In the genomic region with DNA sequence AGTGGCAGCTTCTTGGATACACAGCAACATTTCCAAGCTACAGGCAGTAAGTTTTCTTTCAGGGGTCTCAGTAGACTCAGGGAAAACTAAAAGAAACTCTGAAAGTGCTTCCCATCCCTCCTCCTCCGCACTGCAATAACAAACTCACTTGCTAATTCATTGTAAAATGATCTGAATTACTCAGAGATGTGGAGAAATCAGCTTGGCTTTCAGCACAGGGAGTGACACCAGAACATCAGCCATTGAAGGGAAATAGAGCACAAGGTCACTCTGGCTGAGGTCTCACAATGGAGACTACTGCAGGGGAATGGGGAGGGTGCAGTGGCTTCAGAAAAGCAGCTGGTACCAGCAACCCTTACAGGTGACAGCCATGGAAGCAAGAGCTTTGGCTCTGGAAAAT, we compare ENCODE assay signal across 15 cellular contexts.
DNase-seq lines count a peak whose midpoint lies in the region; ATAC-seq and TF ChIP-seq lines count a peak whose summit lies in the region.
"Had no signal": no experiment of that assay in that cellular context is flagged by ENCODE, and none has a peak within 500 bp of the region (broad histone marks: within the 10 kb centered on the region; RNA-seq: fewer than 3 reads in every experiment).

No MANE protein-coding gene starts in this region.

- peak; percentile 21 for DNase-seq in astrocyte of the hippocampus (ENCODE audit: low read depth, low spot score)
- DNase-seq in foreskin fibroblast = peak; percentile 56 to 69
- DNase-seq in ovary = peak in 1 of 5 donors; percentile 38
- no peak for DNase-seq in upper lobe of left lung
- DNase-seq in MV-4-11 (lab: John Stamatoyannopoulos, UW) = no peak
- no peak for DNase-seq in naive thymus-derived CD8-positive, alpha-beta T cell
- DNase-seq in T-helper 2 cell = no peak
- DNase-seq in activated naive CD4-positive, alpha-beta T cell treated with Interleukin-2 at 50 U/mL for 16 hours = no peak
- DNase-seq: erythroblast, H9, NCI-H2171 treated with DMSO at 0.1 percent for 48 hours, T-helper 9 cell had no signal

- WGBS in ovary, 3 donors = 90 to 100% (median 91%) methylated on average over 1 of the region's 1 CpG
- WGBS in upper lobe of left lung, 2 donors = 85 to 87% methylated on average over 1 of the region's 1 CpG

- TF ChIP-seq EP300 in ovary (IDR thresholded peaks at IDR 0.05) (no peak), upper lobe of left lung (IDR thresholded peaks at IDR 0.05) (no peak)

- H3K9me3 ChIP-seq in ovary (no peaks in the 10 kb centered on the region), upper lobe of left lung (no peaks in the 10 kb centered on the region)

- no peaks in the 10 kb centered on the region for H3K36me3 ChIP-seq in ovary
- H3K36me3 ChIP-seq in upper lobe of left lung = no peaks in the 10 kb centered on the region

- H3K27me3 ChIP-seq in ovary (no peaks in the 10 kb centered on the region), upper lobe of left lung (no peaks in the 10 kb centered on the region)

- H3K4me3 ChIP-seq in foreskin fibroblast (ENCODE audit: low read depth in 1 of 2, low read length in 2 of 2) (no peak overlapping the region), ovary (no peak overlapping the region), upper lobe of left lung (no peak overlapping the region)

- H3K4me1 ChIP-seq in ovary (ENCODE audit: insufficient read depth) (peaks cover 20% of the 10 kb centered on the region), upper lobe of left lung (peaks cover 35 to 49% (median 43%) of the 10 kb centered on the region in 4 donors)

- H3K4me3 Mint-ChIP-seq in naive thymus-derived CD8-positive, alpha-beta T cell = no peak overlapping the region
- H3K4me3 Mint-ChIP-seq: H9 had no signal

- H3K27ac ChIP-seq in ovary (peak overlapping the region; percentile 56 to 80), upper lobe of left lung (peak overlapping the region; percentile 83 to 91 (median 86))
- H3K27ac ChIP-seq: KMS-11 had no signal

- intact Hi-C loops in ovary (cut with DNase I) = loop anchor here in 1 of 4 donors (10.0 kb wide), 1 partner anchor 92 kb away; no protein-coding TSS in a partner anchor

- peak in 1 of 2 donors; percentile 41 for ATAC-seq in upper lobe of left lung (ENCODE audit: low FRiP score in 2 of 2)
- ATAC-seq in naive thymus-derived CD8-positive, alpha-beta T cell = no peak
- ATAC-seq: Panc1 had no signal

- peaks cover 0 to 4% (median 0%) of the 10 kb centered on the region in 5 donors for H3K27me3 Mint-ChIP-seq in naive thymus-derived CD8-positive, alpha-beta T cell

- no peaks in the 10 kb centered on the region for H3K36me3 Mint-ChIP-seq in naive thymus-derived CD8-positive, alpha-beta T cell

- peak overlapping the region in 1 of 10 donors; percentile 22 for H3K27ac Mint-ChIP-seq in naive thymus-derived CD8-positive, alpha-beta T cell
- H3K27ac Mint-ChIP-seq: H9, progenitor cell of endocrine pancreas had no signal

- H3K9me3 Mint-ChIP-seq in naive thymus-derived CD8-positive, alpha-beta T cell = no peaks in the 10 kb centered on the region
- H3K9me3 Mint-ChIP-seq: H9 had no signal

- TF ChIP-seq CTCF in foreskin fibroblast (IDR thresholded peaks at IDR 0.05; ENCODE audit: low read depth, low read length) (no peak), ovary (IDR thresholded peaks at IDR 0.05) (no peak), upper lobe of left lung (IDR thresholded peaks at IDR 0.05) (no peak)

- no peak for TF ChIP-seq POLR2A in ovary (IDR thresholded peaks at IDR 0.05)
- TF ChIP-seq POLR2A in upper lobe of left lung (IDR thresholded peaks at IDR 0.05) = no peak

- POLR2A ChIA-PET in naive thymus-derived CD8-positive, alpha-beta T cell (lab: Charles Lee) = no interaction called here

- H3K4me1 Mint-ChIP-seq in naive thymus-derived CD8-positive, alpha-beta T cell = peaks cover 0 to 7% (median 0%) of the 10 kb centered on the region in 4 donors

Comparison
In these comparisons a context has a peak if more than half of its experiments do, and no peak if none do; other contexts are left out.
1. DNase-seq: peak in astrocyte of the hippocampus (single experiment) and foreskin fibroblast (2 of 2); none in upper lobe of left lung (0 of 2), MV-4-11 (single experiment), naive thymus-derived CD8-positive, alpha-beta T cell (0 of 10), T-helper 2 cell (0 of 5) and activated naive CD4-positive, alpha-beta T cell treated with Interleukin-2 at 50 U/mL for 16 hours (single experiment).